17 cellular contexts compared by ENCODE assay signal in genomic region chr19:57302727-57303401, GRCh38. TPM values are rescaled to one million over a fixed set of nuclear protein-coding genes. Genes with fewer than 3 reads are reported as not detected.
DNase-seq lines count a peak whose midpoint lies in the region; ATAC-seq and TF ChIP-seq lines count a peak whose summit lies in the region.
"Had no signal": no experiment of that assay in that cellular context is flagged by ENCODE, and none has a peak within 500 bp of the region (broad histone marks: within the 10 kb centered on the region; RNA-seq: fewer than 3 reads in every experiment).

No MANE protein-coding gene starts in this region.

- DNase-seq in RWPE1 (ENCODE audit: low spot score) (no peak), gastrocnemius medialis (peak in 1 of 2 donors; percentile 37), GM13977 (ENCODE audit: low spot score) (no peak), NCI-H748 treated with DMSO at 0.1 percent for 48 hours (lab: John Stamatoyannopoulos, UW) (no peak)
- no peak for DNase-seq in activated CD4-positive, alpha-beta T cell treated with anti-CD3 and anti-CD28 coated beads for 4 hours
- DNase-seq: activated CD8-positive, alpha-beta T cell treated with anti-CD3 and anti-CD28 coated beads for 36 hours; effector CD8-positive, alpha-beta T cell; naive thymus-derived CD4-positive, alpha-beta T cell; NCI-H2029; NCI-H82; retina had no signal

- H3K27ac ChIP-seq in RWPE1 (peak overlapping the region; percentile 78), gastrocnemius medialis (peak overlapping the region; percentile 77 to 83 (median 80))
- H3K27ac ChIP-seq: gastroesophageal sphincter, SJSA1 had no signal

- peaks cover 23 to 30% of the 10 kb centered on the region in 2 donors for H3K4me1 ChIP-seq in gastrocnemius medialis
- H3K4me1 ChIP-seq: Caco-2 had no signal

- POLR2A ChIA-PET in RWPE1 (lab: Yijun Ruan, JAX; ENCODE audit: low non-redundant PET): no interaction called here

- TF ChIP-seq POLR2A in gastrocnemius medialis (IDR thresholded peaks at IDR 0.05): no peak

- H3K36me3 ChIP-seq in gastrocnemius medialis: peaks cover 0 to 27% of the 10 kb centered on the region in 2 donors

- in situ Hi-C loops in gastrocnemius medialis (cut with MboI; ENCODE audit: low sequenced_read_pairs in 4 of 4): no loop called here
- in situ Hi-C loops in GM13977 (cut with MboI; ENCODE audit: low pct_unique_long_range_greater_than_20kb, low sequenced_read_pairs, unreplicated experiment): no loop called here

- TF ChIP-seq CTCF in GM12873 (IDR thresholded peaks at IDR 0.05; ENCODE audit: insufficient read depth, low read depth, low read length, missing control alignments) (peak; percentile 19), RWPE1 (conservative IDR thresholded peaks at IDR 0.05; ENCODE audit: low read depth) (no peak), gastrocnemius medialis (IDR thresholded peaks at IDR 0.05 in 4 of 5, conservative IDR thresholded peaks at IDR 0.05 in 1 of 5) (no peak), GM13977 (IDR thresholded peaks at IDR 0.05; ENCODE audit: extremely low read depth, insufficient read depth, missing control alignments) (no peak)

- ATAC-seq in esophagus mucosa (peak; percentile 5), gastrocnemius medialis (no peak), HG03457 (IDR thresholded peaks at IDR 0.05; ENCODE audit: unreplicated experiment) (no peak)
- ATAC-seq: activated CD8-positive, alpha-beta T cell treated with anti-CD3 and anti-CD28 coated beads for 36 hours; gastroesophageal sphincter; naive thymus-derived CD4-positive, alpha-beta T cell had no signal

- intact Hi-C loops in gastrocnemius medialis (cut with DNase I; ENCODE audit: low total_unique reads): loop anchor here (2.0 to 5.0 kb wide), 4 partner anchors 14 to 84 kb away; partner anchors contain the start of genes ZNF460 and ZNF548

- no peak overlapping the region for H3K4me3 ChIP-seq in gastrocnemius medialis
- H3K4me3 ChIP-seq: gastroesophageal sphincter, SJSA1 had no signal

- CTCF ChIA-PET in RWPE1 (lab: Yijun Ruan, JAX): interaction anchor here (0.6 kb wide), 1 partner anchor 27 kb away, joined by 3 read pairs; no protein-coding TSS in a partner anchor

- H3K9me3 ChIP-seq in gastrocnemius medialis: no peaks in the 10 kb centered on the region
- H3K9me3 ChIP-seq: Caco-2, SJSA1 had no signal

- H3K27me3 ChIP-seq in gastrocnemius medialis: no peaks in the 10 kb centered on the region
- H3K27me3 ChIP-seq: gastroesophageal sphincter, SJSA1 had no signal

RNA-seq across cellular contexts. Expression of gene ZNF543, which starts 17.4 kb away (rescaled TPM):
- total RNA-seq in esophagus mucosa (4.5 TPM), gastrocnemius medialis (10 to 100 TPM in 1 of 4 donors, 1 to 10 TPM in 3; 5.8 to 11.5 (median 8.3) TPM)

RNA-seq across cellular contexts. Expression of gene ZNF460, which starts 22.6 kb away (rescaled TPM):
- total RNA-seq in esophagus mucosa: 68.7 TPM
- total RNA-seq in gastrocnemius medialis: 10 to 100 TPM; 20.2 to 63.3 (median 42.3) TPM

RNA-seq across cellular contexts. Expression of gene ZNF304, which starts 48.2 kb away (rescaled TPM):
- total RNA-seq in esophagus mucosa (5.3 TPM), gastrocnemius medialis (1 to 10 TPM; 4.1 to 6.5 (median 4.8) TPM)
